8 cellular contexts compared by ENCODE assay signal in the genomic region with DNA sequence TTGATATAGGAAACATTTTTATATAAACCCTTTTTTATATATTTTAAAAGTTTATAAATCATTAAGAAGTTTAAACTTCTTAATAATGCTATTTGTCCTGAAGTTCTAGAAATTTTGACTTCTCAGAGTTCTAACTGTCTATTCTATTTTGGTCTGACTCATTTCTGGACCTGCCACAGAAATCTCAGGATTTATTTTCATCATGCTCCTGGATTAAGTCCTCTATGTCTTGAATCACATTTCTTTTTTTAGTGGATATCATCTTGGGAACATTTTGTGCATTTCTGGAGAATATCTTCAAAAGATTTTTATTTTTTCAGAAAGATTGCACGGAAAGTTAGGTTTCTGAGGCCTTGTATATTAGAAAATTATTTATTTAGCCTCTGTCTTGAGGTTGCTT.
"Had no signal": no experiment of that assay in that cellular context is flagged by ENCODE, and none has a peak within 500 bp of the region (broad histone marks: within the 10 kb centered on the region; RNA-seq: fewer than 3 reads in every experiment).

No MANE protein-coding gene starts in this region.

- H3K4me3 Mint-ChIP-seq: H9, HFFc6 had no signal

- H3K27ac ChIP-seq: GM23248 had no signal

- H3K9me3 ChIP-seq: HAP-1 had no signal

- H3K9ac ChIP-seq: GM23248 had no signal

- H3K4me1 ChIP-seq: HAP-1 had no signal

- H3K27ac Mint-ChIP-seq: H9, HFFc6 had no signal

- DNase-seq: GM23248, GOT3, H7, H9, HCEC 1CT, HFFc6 had no signal

- H2AFZ ChIP-seq: GM23248 had no signal

- H3K4me3 ChIP-seq: GM23248, HAP-1 had no signal

- ATAC-seq: HCT116 had no signal

- H3K36me3 ChIP-seq: HAP-1 had no signal
